Comparison of ENCODE assay signal across 27 cellular contexts in genomic region chr7:29647020-29647654, GRCh38.
A peak's percentile ranks its signal among the peaks of the same experiment; 100 is the strongest.
DNase-seq lines count a peak whose midpoint lies in the region; ATAC-seq, FAIRE-seq and TF ChIP-seq lines count a peak whose summit lies in the region.
"Had no signal": no experiment of that assay in that cellular context is flagged by ENCODE, and none has a peak within 500 bp of the region (broad histone marks: within the 10 kb centered on the region; RNA-seq: fewer than 3 reads in every experiment).

No MANE protein-coding gene starts in this region.

- no peak for TF ChIP-seq POLR2A in erythroblast (IDR thresholded peaks at IDR 0.05; ENCODE audit: low read length)

- no peak overlapping the region for H3K4me3 Mint-ChIP-seq in activated CD4-positive, alpha-beta T cell treated with anti-CD3 and anti-CD28 coated beads, Interleukin-2, amount 10 ng/mL, durations not matched to agents 24 days and 14 days
- H3K4me3 Mint-ChIP-seq: activated naive CD8-positive, alpha-beta T cell; activated T-helper 17 cell treated with anti-CD3 and anti-CD28 coated beads, Interleukin-2, amount 50 U/mL, for 72 hours; natural killer cell treated with Interleukin-12 subunit alpha and Interleukin-12 subunit beta and Interleukin-15 and Interleukin-18, amount 100 ng/mL, for 72 hours; stimulated activated effector memory CD8-positive, alpha-beta T cell treated with anti-CD3 and anti-CD28 coated beads, Interleukin-12 subunit alpha, Interleukin-12 subunit beta, amount 100 ng/mL, for 72 hours; T-helper 1 cell treated with Interleukin-12 subunit alpha and Interleukin-12 subunit beta and Interleukin-4 antibody, amounts not matched to agents 30 μg/mL and 1 μg/mL, for 36 hours had no signal

- FAIRE-seq in urothelium cell line (lab: Jason Lieb, UNC), result peak; percentile 75
- FAIRE-seq: GM12892 had no signal

- peak; percentile 30 for DNase-seq in activated CD4-positive, alpha-beta T cell treated with anti-CD3 and anti-CD28 coated beads, Interleukin-2, amount 10 ng/mL, durations not matched to agents 24 days and 14 days
- DNase-seq in activated CD4-positive, alpha-beta T cell treated with anti-CD3 and anti-CD28 coated beads, Interleukin-2, amount 50 U/mL, for 4 hours, result no peak
- DNase-seq in RPMI8226 (peak; percentile 76), erythroblast (lab: John Stamatoyannopoulos, UW) (peak; percentile 68 to 77), urothelium cell line (ENCODE audit: low spot score) (no peak)
- DNase-seq: activated CD4-positive, alpha-beta T cell treated with anti-CD3 and anti-CD28 coated beads, Interleukin-2, amount 50 U/mL, for 48 hours; activated CD8-positive, alpha-beta memory T cell treated with anti-CD3 and anti-CD28 coated beads, Interleukin-2, amount 50 U/mL, for 48 hours; DMS53; hypothalamus; left ventricle myocardium inferior; NCI-H1105; NCI-H2029; NCI-H446; PC-9; retina; stimulated activated CD4-positive, alpha-beta T cell treated with anti-CD3 and anti-CD28 coated beads, Interleukin-2, amount 100 ng/mL, for 48 hours; upper lobe of right lung had no signal

- no peaks in the 10 kb centered on the region for H3K9me3 Mint-ChIP-seq in activated CD4-positive, alpha-beta T cell treated with anti-CD3 and anti-CD28 coated beads, Interleukin-2, amount 10 ng/mL, durations not matched to agents 24 days and 14 days
- H3K9me3 Mint-ChIP-seq: activated T-helper 17 cell treated with anti-CD3 and anti-CD28 coated beads, Interleukin-2, amount 50 U/mL, for 72 hours; natural killer cell treated with Interleukin-12 subunit alpha and Interleukin-12 subunit beta and Interleukin-15 and Interleukin-18, amount 100 ng/mL, for 72 hours; stimulated activated effector memory CD8-positive, alpha-beta T cell treated with anti-CD3 and anti-CD28 coated beads, Interleukin-12 subunit alpha, Interleukin-12 subunit beta, amount 100 ng/mL, for 72 hours; T-helper 1 cell treated with Interleukin-12 subunit alpha and Interleukin-12 subunit beta and Interleukin-4 antibody, amounts not matched to agents 30 μg/mL and 1 μg/mL, for 36 hours had no signal

- no peaks in the 10 kb centered on the region for H3K4me1 Mint-ChIP-seq in activated CD4-positive, alpha-beta T cell treated with anti-CD3 and anti-CD28 coated beads, Interleukin-2, amount 10 ng/mL, durations not matched to agents 24 days and 14 days
- H3K4me1 Mint-ChIP-seq: activated T-helper 17 cell treated with anti-CD3 and anti-CD28 coated beads, Interleukin-2, amount 50 U/mL, for 72 hours; stimulated activated effector memory CD8-positive, alpha-beta T cell treated with anti-CD3 and anti-CD28 coated beads, Interleukin-12 subunit alpha, Interleukin-12 subunit beta, amount 100 ng/mL, for 72 hours had no signal

- H3K27me3 Mint-ChIP-seq in activated CD4-positive, alpha-beta T cell treated with anti-CD3 and anti-CD28 coated beads, Interleukin-2, amount 10 ng/mL, durations not matched to agents 24 days and 14 days, result no peaks in the 10 kb centered on the region
- H3K27me3 Mint-ChIP-seq: activated naive CD8-positive, alpha-beta T cell; natural killer cell treated with Interleukin-12 subunit alpha and Interleukin-12 subunit beta and Interleukin-15 and Interleukin-18, amount 100 ng/mL, for 72 hours had no signal

- intact Hi-C loops in activated CD4-positive, alpha-beta T cell treated with anti-CD3 and anti-CD28 coated beads, Interleukin-2, amount 10 ng/mL, durations not matched to agents 24 days and 14 days (cut with micrococcal nuclease), result no loop called here

- no peak overlapping the region for H3K27ac Mint-ChIP-seq in activated CD4-positive, alpha-beta T cell treated with anti-CD3 and anti-CD28 coated beads, Interleukin-2, amount 10 ng/mL, durations not matched to agents 24 days and 14 days
- H3K27ac Mint-ChIP-seq: activated naive CD8-positive, alpha-beta T cell; activated T-helper 17 cell treated with anti-CD3 and anti-CD28 coated beads, Interleukin-2, amount 50 U/mL, for 72 hours; natural killer cell treated with Interleukin-12 subunit alpha and Interleukin-12 subunit beta and Interleukin-15 and Interleukin-18, amount 100 ng/mL, for 72 hours; stimulated activated effector memory CD8-positive, alpha-beta T cell treated with anti-CD3 and anti-CD28 coated beads, Interleukin-12 subunit alpha, Interleukin-12 subunit beta, amount 100 ng/mL, for 72 hours; T-helper 1 cell treated with Interleukin-12 subunit alpha and Interleukin-12 subunit beta and Interleukin-4 antibody, amounts not matched to agents 30 μg/mL and 1 μg/mL, for 36 hours had no signal

- no peaks in the 10 kb centered on the region for H3K36me3 Mint-ChIP-seq in activated CD4-positive, alpha-beta T cell treated with anti-CD3 and anti-CD28 coated beads, Interleukin-2, amount 10 ng/mL, durations not matched to agents 24 days and 14 days (ENCODE audit: low read depth)
- H3K36me3 Mint-ChIP-seq: activated naive CD8-positive, alpha-beta T cell; natural killer cell treated with Interleukin-12 subunit alpha and Interleukin-12 subunit beta and Interleukin-15 and Interleukin-18, amount 100 ng/mL, for 72 hours; stimulated activated effector memory CD8-positive, alpha-beta T cell treated with anti-CD3 and anti-CD28 coated beads, Interleukin-12 subunit alpha, Interleukin-12 subunit beta, amount 100 ng/mL, for 72 hours had no signal

- no peak for ATAC-seq in GM19351 (IDR thresholded peaks at IDR 0.05; ENCODE audit: unreplicated experiment)
- ATAC-seq in GM19455 (IDR thresholded peaks at IDR 0.05; ENCODE audit: unreplicated experiment), result no peak
- ATAC-seq in HG03196 (IDR thresholded peaks at IDR 0.05; ENCODE audit: unreplicated experiment), result no peak
- ATAC-seq: A549; activated T-helper 17 cell treated with anti-CD3 and anti-CD28 coated beads, Interleukin-2, amount 50 U/mL, for 72 hours; upper lobe of right lung had no signal

Comparison
In these comparisons a context has a peak if more than half of its experiments do, and no peak if none do; other contexts are left out.
1. DNase-seq: peak in activated CD4-positive, alpha-beta T cell treated with anti-CD3 and anti-CD28 coated beads, Interleukin-2, amount 10 ng/mL, durations not matched to agents 24 days and 14 days (single experiment), RPMI8226 (single experiment) and erythroblast (2 of 2); none in activated CD4-positive, alpha-beta T cell treated with anti-CD3 and anti-CD28 coated beads, Interleukin-2, amount 50 U/mL, for 4 hours (0 of 2) and urothelium cell line (single experiment).